ENCODE assay signal across 8 cellular contexts in the genomic region with DNA sequence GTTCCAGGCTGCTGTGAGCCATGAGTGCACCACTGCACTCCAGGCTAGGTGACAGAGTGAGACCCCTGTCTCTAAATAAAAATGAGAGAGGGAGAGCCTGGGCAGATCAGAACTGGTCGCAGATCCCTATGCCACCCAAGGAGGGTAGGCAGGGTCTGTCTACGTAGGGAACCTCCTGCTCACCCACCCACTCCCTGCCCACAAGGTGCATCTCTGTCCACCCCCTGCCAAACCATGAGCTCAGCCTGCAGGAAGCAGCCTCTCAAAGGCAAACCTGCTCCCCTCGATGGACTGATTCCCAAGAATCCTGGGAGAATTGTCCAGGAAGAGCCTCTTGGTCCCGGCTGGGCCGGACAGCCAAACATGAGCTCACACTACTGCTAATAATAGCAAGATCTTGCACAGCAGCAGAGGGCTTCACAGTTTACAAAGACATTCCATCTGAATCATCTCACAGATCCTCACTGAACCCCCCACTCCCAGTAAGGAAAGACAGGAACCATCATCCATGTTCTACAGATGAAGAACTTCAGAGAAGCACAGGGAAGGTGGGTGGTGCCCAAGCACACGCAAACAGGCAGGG. TPM values are rescaled to one million over a fixed set of nuclear protein-coding genes. Genes with fewer than 3 reads are reported as not detected.
DNase-seq lines count a peak whose midpoint lies in the region; ATAC-seq, FAIRE-seq and TF ChIP-seq lines count a peak whose summit lies in the region.

No MANE protein-coding gene starts in this region.

- FAIRE-seq in kidney (lab: Jason Lieb, UNC), result no peak

- no peaks in the 10 kb centered on the region for H3K27me3 ChIP-seq in body of pancreas

- no peaks in the 10 kb centered on the region for H3K9me3 Mint-ChIP-seq in activated CD4-positive, alpha-beta memory T cell treated with anti-CD3 and anti-CD28 coated beads, Interleukin-2, amount 10 ng/mL, durations not matched to agents 7 days and 5 days

- peaks cover 12% of the 10 kb centered on the region for H3K4me1 ChIP-seq in body of pancreas
- peaks cover under 1 to 12% of the 10 kb centered on the region in 2 donors for H3K4me1 ChIP-seq in kidney (ENCODE audit: control insufficient read depth in 1 of 2, insufficient read depth in 1 of 2, low read depth in 1 of 2, low read length in 2 of 2)

- H3K27ac ChIP-seq in body of pancreas (peak overlapping the region in 2 of 4 donors; percentile 39 to 50), kidney (ENCODE audit: low read depth in 2 of 2, low read length in 2 of 2) (peak overlapping the region; percentile 11 to 32)

- intact Hi-C loops in body of pancreas (cut with DNase I), result no loop called here
- intact Hi-C loops in kidney (cut with DNase I), result no loop called here

- H3K4me1 Mint-ChIP-seq in activated CD4-positive, alpha-beta memory T cell treated with anti-CD3 and anti-CD28 coated beads, Interleukin-2, amount 10 ng/mL, durations not matched to agents 7 days and 5 days, result peaks cover 6% of the 10 kb centered on the region

- H3K36me3 ChIP-seq in body of pancreas (replicated peaks in 1 of 2; ENCODE audit: insufficient read depth in 1 of 2, low read depth in 2 of 2) (no peaks in the 10 kb centered on the region), kidney (ENCODE audit: control insufficient read depth in 1 of 2, insufficient read depth in 2 of 2, low read length in 2 of 2) (no peaks in the 10 kb centered on the region)

- no peaks in the 10 kb centered on the region for H3K36me3 Mint-ChIP-seq in activated CD4-positive, alpha-beta memory T cell treated with anti-CD3 and anti-CD28 coated beads, Interleukin-2, amount 10 ng/mL, durations not matched to agents 7 days and 5 days (ENCODE audit: low read depth)

- H3K27ac Mint-ChIP-seq in activated CD4-positive, alpha-beta memory T cell treated with anti-CD3 and anti-CD28 coated beads, Interleukin-2, amount 10 ng/mL, durations not matched to agents 7 days and 5 days, result no peak overlapping the region

- H3K4me3 ChIP-seq in body of pancreas (no peak overlapping the region), kidney (ENCODE audit: low read length in 2 of 2) (no peak overlapping the region)

- no peaks in the 10 kb centered on the region for H3K27me3 Mint-ChIP-seq in activated CD4-positive, alpha-beta memory T cell treated with anti-CD3 and anti-CD28 coated beads, Interleukin-2, amount 10 ng/mL, durations not matched to agents 7 days and 5 days

- peak; percentile 35 for DNase-seq in GOT3 (lab: John Stamatoyannopoulos, UW)
- no peak for DNase-seq in body of pancreas
- DNase-seq in kidney, result peak; percentile 83
- DNase-seq in stromal cell of bone marrow (ENCODE audit: low read depth), result peak; percentile 83
- DNase-seq in activated CD4-positive, alpha-beta memory T cell treated with anti-CD3 and anti-CD28 coated beads, Interleukin-2, amount 10 ng/mL, durations not matched to agents 7 days and 5 days, result no peak
- DNase-seq in CD1c-positive myeloid dendritic cell (ENCODE audit: extremely low spot score), result no peak
- no peak for DNase-seq in stimulated activated CD4-positive, alpha-beta T cell treated with anti-CD3 and anti-CD28 coated beads, Interleukin-2, amount 100 ng/mL, for 24 hours
- no peak for DNase-seq in DMS53 (lab: John Stamatoyannopoulos, UW)

- POLR2A ChIA-PET in activated CD4-positive, alpha-beta memory T cell treated with anti-CD3 and anti-CD28 coated beads, Interleukin-2, amount 10 ng/mL, durations not matched to agents 7 days and 5 days (lab: Charles Lee), result interaction anchor here (1.6 to 2.8 kb wide), 2 partner anchors 8 to 11 kb away, joined by 4 to 8 read pairs; no protein-coding TSS in a partner anchor

- H3K9ac ChIP-seq in kidney (ENCODE audit: low read length in 2 of 2), result no peak overlapping the region

- WGBS in body of pancreas, 2 donors, result 76 to 88% methylated on average over 2 to 6 of the region's 6 CpGs

- H3K9me3 ChIP-seq in body of pancreas (no peaks in the 10 kb centered on the region), kidney (ENCODE audit: control insufficient read depth in 1 of 2, low read length in 2 of 2) (no peaks in the 10 kb centered on the region)

- peak; percentile 22 for ATAC-seq in body of pancreas

- TF ChIP-seq CTCF in body of pancreas (IDR thresholded peaks at IDR 0.05) (no peak), kidney (IDR thresholded peaks at IDR 0.05; ENCODE audit: borderline replicate concordance, extremely low read depth, insufficient read depth) (no peak)

- CTCF ChIA-PET in activated CD4-positive, alpha-beta memory T cell treated with anti-CD3 and anti-CD28 coated beads, Interleukin-2, amount 10 ng/mL, durations not matched to agents 7 days and 5 days (lab: Charles Lee), result interaction anchor here (0.8 to 2.8 kb wide), 2 partner anchors 11 to 12 kb away, joined by 3 to 13 read pairs; no protein-coding TSS in a partner anchor

- no peak for TF ChIP-seq POLR2A in body of pancreas (IDR thresholded peaks at IDR 0.05)

- H3K4me3 Mint-ChIP-seq in activated CD4-positive, alpha-beta memory T cell treated with anti-CD3 and anti-CD28 coated beads, Interleukin-2, amount 10 ng/mL, durations not matched to agents 7 days and 5 days, result no peak overlapping the region

RNA-seq across cellular contexts. Expression of a gene that starts 27.8 kb away (rescaled TPM):
- not detected for total RNA-seq in body of pancreas
- total RNA-seq in kidney, result 2.3 TPM
- polyA plus RNA-seq in kidney (ENCODE audit: insufficient read depth, low read depth, low replicate concordance), result 8.5 TPM
- not detected for total RNA-seq in activated CD4-positive, alpha-beta memory T cell treated with anti-CD3 and anti-CD28 coated beads, Interleukin-2, amount 10 ng/mL, durations not matched to agents 7 days and 5 days

Comparison
In these comparisons a context has a peak if more than half of its experiments do, and no peak if none do; other contexts are left out.
1. DNase-seq: peak in GOT3 (single experiment), kidney (single experiment) and stromal cell of bone marrow (single experiment); none in body of pancreas (0 of 4), activated CD4-positive, alpha-beta memory T cell treated with anti-CD3 and anti-CD28 coated beads, Interleukin-2, amount 10 ng/mL, durations not matched to agents 7 days and 5 days (single experiment), CD1c-positive myeloid dendritic cell (single experiment), stimulated activated CD4-positive, alpha-beta T cell treated with anti-CD3 and anti-CD28 coated beads, Interleukin-2, amount 100 ng/mL, for 24 hours (0 of 2) and DMS53 (single experiment).